In genomic region chr5:68214472-68215207, GRCh38 we compare ENCODE assay signal across 8 cellular contexts. TPM values are rescaled to one million over a fixed set of nuclear protein-coding genes. Genes with fewer than 3 reads are reported as not detected.
DNase-seq lines count a peak whose midpoint lies in the region; ATAC-seq, FAIRE-seq and TF ChIP-seq lines count a peak whose summit lies in the region.

No MANE protein-coding gene starts in this region.

- peaks cover 14% of the 10 kb centered on the region for H3K36me3 Mint-ChIP-seq in central memory CD8-positive, alpha-beta T cell (ENCODE audit: insufficient read depth)
- H3K36me3 Mint-ChIP-seq in mesothelial cell of epicardium = peaks cover 5% of the 10 kb centered on the region

- H3K4me3 ChIP-seq in NB4 (ENCODE audit: low read depth, low read length) = peak overlapping the region; percentile 69

- peaks cover 4% of the 10 kb centered on the region for H3K9me3 Mint-ChIP-seq in central memory CD8-positive, alpha-beta T cell
- peaks cover 17% of the 10 kb centered on the region for H3K9me3 Mint-ChIP-seq in mesothelial cell of epicardium

- peak; percentile 8 for ATAC-seq in GM19438 (IDR thresholded peaks at IDR 0.05; ENCODE audit: low read depth, unreplicated experiment)
- peak; percentile 22 for ATAC-seq in central memory CD8-positive, alpha-beta T cell (replicated peaks; ENCODE audit: extremely low read depth, poor library complexity, severe bottlenecking)
- ATAC-seq in GM21526 (IDR thresholded peaks at IDR 0.05; ENCODE audit: low FRiP score, unreplicated experiment) = no peak

- H3K27me3 Mint-ChIP-seq in central memory CD8-positive, alpha-beta T cell = no peaks in the 10 kb centered on the region
- H3K27me3 Mint-ChIP-seq in mesothelial cell of epicardium (ENCODE audit: low read depth) = no peaks in the 10 kb centered on the region

- peak overlapping the region; percentile 95 for H3K27ac Mint-ChIP-seq in central memory CD8-positive, alpha-beta T cell (ENCODE audit: low read depth)
- peak overlapping the region; percentile 96 for H3K27ac Mint-ChIP-seq in mesothelial cell of epicardium

- TF ChIP-seq CTCF in NB4 (IDR thresholded peaks at IDR 0.05; ENCODE audit: low read depth, low read length) (no peak), mesothelial cell of epicardium (IDR thresholded peaks at IDR 0.05; ENCODE audit: unreplicated experiment) (no peak)

- TF ChIP-seq POLR2A in NB4 (IDR thresholded peaks at IDR 0.05; ENCODE audit: extremely low read depth, insufficient read length) = no peak

- peak overlapping the region; percentile 93 for H3K4me3 Mint-ChIP-seq in central memory CD8-positive, alpha-beta T cell
- peak overlapping the region; percentile 89 for H3K4me3 Mint-ChIP-seq in mesothelial cell of epicardium

- DNase-seq in COLO829 (ENCODE audit: low spot score) (peak; percentile 8), NB4 (ENCODE audit: low read depth) (peak; percentile 44), mesothelial cell of epicardium (ENCODE audit: low spot score in 2 of 2, unreplicated experiment in 2 of 2) (no peak), urothelium cell line (ENCODE audit: low spot score) (no peak), RCC 7860 (ENCODE audit: low spot score) (no peak)
- DNase-seq in central memory CD8-positive, alpha-beta T cell (ENCODE audit: low spot score in 2 of 2) = no peak

- H3K4me1 Mint-ChIP-seq in central memory CD8-positive, alpha-beta T cell = peaks cover 32% of the 10 kb centered on the region
- peaks cover 39% of the 10 kb centered on the region for H3K4me1 Mint-ChIP-seq in mesothelial cell of epicardium

- no peak for FAIRE-seq in urothelium cell line (lab: Jason Lieb, UNC)
- no peak for FAIRE-seq in RCC 7860 (lab: Jason Lieb, UNC)

RNA-seq across cellular contexts. Expression of gene PIK3R1, which starts 0.9 kb away (rescaled TPM):
- 77.3 to 80.4 TPM (median 79.0 TPM) in 3 replicates for total RNA-seq in mesothelial cell of epicardium

Comparison
In these comparisons a context has a peak if more than half of its experiments do, and no peak if none do; other contexts are left out.
1. DNase-seq: peak in COLO829 (single experiment) and NB4 (single experiment); none in central memory CD8-positive, alpha-beta T cell (0 of 2), mesothelial cell of epicardium (0 of 2), urothelium cell line (single experiment) and RCC 7860 (single experiment).